Comparison of ENCODE assay signal across 8 cellular contexts in genomic region chr4:86895692-86896488, GRCh38. TPM values are rescaled to one million over a fixed set of nuclear protein-coding genes. Genes with fewer than 3 reads are reported as not detected.
DNase-seq lines count a peak whose midpoint lies in the region; ATAC-seq and TF ChIP-seq lines count a peak whose summit lies in the region.

No MANE protein-coding gene starts in this region.

- H3K4me3 ChIP-seq in BJ (ENCODE audit: low read depth, low read length) (no peak overlapping the region), adipocyte (ENCODE audit: low read length) (no peak overlapping the region), gastrocnemius medialis (no peak overlapping the region)

- peaks cover 22% of the 10 kb centered on the region for H3K4me1 ChIP-seq in adipocyte (ENCODE audit: control insufficient read depth, insufficient read depth, low read length)
- H3K4me1 ChIP-seq in gastrocnemius medialis = peaks cover 7 to 8% of the 10 kb centered on the region in 2 donors

- DNase-seq in BJ (ENCODE audit: low read depth) (no peak), NCI-H2227 (lab: John Stamatoyannopoulos, UW; ENCODE audit: unreplicated experiment) (peak; percentile 66), adipocyte (ENCODE audit: low read depth) (peak; percentile 91), left ventricle myocardium superior (no peak), gastrocnemius medialis (no peak)
- no peak for DNase-seq in activated T-cell treated with anti-CD3 and anti-CD28 coated beads, Interleukin-2, amount 50 U/mL, for 48 hours

- peak overlapping the region in 3 of 4 donors; percentile 22 to 47 (median 30) for H3K27ac ChIP-seq in gastrocnemius medialis

- H3K36me3 ChIP-seq in BJ (ENCODE audit: control insufficient read depth, insufficient read depth, low read length) = no peaks in the 10 kb centered on the region
- H3K36me3 ChIP-seq in adipocyte (ENCODE audit: control insufficient read depth, insufficient read depth, low read length, severe bottlenecking) = no peaks in the 10 kb centered on the region
- no peaks in the 10 kb centered on the region for H3K36me3 ChIP-seq in gastrocnemius medialis

- H3K9me3 ChIP-seq in adipocyte (ENCODE audit: control insufficient read depth, low read length) (no peaks in the 10 kb centered on the region), gastrocnemius medialis (no peaks in the 10 kb centered on the region)

- no peak for TF ChIP-seq POLR2A in gastrocnemius medialis (IDR thresholded peaks at IDR 0.05)

- H3K9ac ChIP-seq in adipocyte (ENCODE audit: low read length) = no peak overlapping the region

- intact Hi-C loops in left ventricle myocardium superior (cut with micrococcal nuclease) (loop anchor here (2.0 kb wide), 1 partner anchor 397 kb away; no protein-coding TSS in a partner anchor), gastrocnemius medialis (cut with DNase I; ENCODE audit: low total_unique reads) (loop anchor here (1.0 to 10.0 kb wide), 3 partner anchors 301 to 398 kb away; partner anchors contain the start of gene PTPN13)

- POLR2A ChIA-PET in BJ (lab: Charles Lee) = no interaction called here

- ATAC-seq in GM18519 (IDR thresholded peaks at IDR 0.05; ENCODE audit: low FRiP score, unreplicated experiment) (peak; percentile 59), HG03159 (IDR thresholded peaks at IDR 0.05; ENCODE audit: unreplicated experiment) (peak; percentile 48), left ventricle myocardium superior (peak; percentile 40), gastrocnemius medialis (peak in 1 of 2 donors; percentile 64)

- TF ChIP-seq CTCF in BJ (IDR thresholded peaks at IDR 0.05; ENCODE audit: insufficient read depth, low read depth, low read length) (peak; percentile 64), gastrocnemius medialis (IDR thresholded peaks at IDR 0.05 in 4 of 5, conservative IDR thresholded peaks at IDR 0.05 in 1 of 5) (peak; percentile 43 to 76 (median 66))

- in situ Hi-C loops in gastrocnemius medialis (cut with MboI; ENCODE audit: low sequenced_read_pairs in 4 of 4) = loop anchor here (5.0 kb wide), 1 partner anchor 399 kb away; no protein-coding TSS in a partner anchor

- no peaks in the 10 kb centered on the region for H3K27me3 ChIP-seq in BJ (ENCODE audit: control insufficient read depth, insufficient read depth, low read length)
- H3K27me3 ChIP-seq in adipocyte (replicated peaks; ENCODE audit: control insufficient read depth, insufficient read depth, low read length) = no peaks in the 10 kb centered on the region
- no peaks in the 10 kb centered on the region for H3K27me3 ChIP-seq in gastrocnemius medialis

- CTCF ChIA-PET in BJ (lab: Yijun Ruan, JAX) = interaction anchor here (0.7 to 2.4 kb wide), 6 partner anchors 82 to 398 kb away, joined by 3 to 30 read pairs (median 4); no protein-coding TSS in a partner anchor

RNA-seq across cellular contexts. Expression of gene C4orf36, which starts 3.7 kb away (rescaled TPM):
- 3.0 and 3.1 TPM in 2 replicates for polyA plus RNA-seq in BJ (2011; rRNA removed)
- 0.46 and 0.85 TPM in 2 replicates for polyA minus RNA-seq in BJ (2011; rRNA and poly(A)+ RNA removed)
- total RNA-seq in left ventricle myocardium superior = 1.1 TPM
- under 1 TPM in 1 of 4 donors, not detected in 3; 0.38 TPM for total RNA-seq in gastrocnemius medialis

RNA-seq across cellular contexts. Expression of gene AFF1, which starts 38.9 kb away (rescaled TPM):
- polyA plus RNA-seq in BJ (2011; rRNA removed) = 7.5 and 11.0 TPM in 2 replicates
- 37.4 and 49.1 TPM in 2 replicates for polyA minus RNA-seq in BJ (2011; rRNA and poly(A)+ RNA removed)
- 77.8 TPM for total RNA-seq in left ventricle myocardium superior
- total RNA-seq in gastrocnemius medialis = 100 to 1,000 TPM; 142 to 265 (median 197) TPM

RNA-seq across cellular contexts. Expression of gene SLC10A6, which starts 46.7 kb away (rescaled TPM):
- polyA plus RNA-seq in BJ (2011; rRNA removed) = 0.72 and 0.98 TPM in 2 replicates
- polyA minus RNA-seq in BJ (2011; rRNA and poly(A)+ RNA removed) = 3.1 and 4.0 TPM in 2 replicates
- total RNA-seq in left ventricle myocardium superior (0.82 TPM), gastrocnemius medialis (1 to 10 TPM; 1.4 to 4.6 (median 1.7) TPM)

Comparison
In these comparisons a context has a peak if more than half of its experiments do, and no peak if none do; other contexts are left out.
1. DNase-seq: peak in NCI-H2227 (single experiment) and adipocyte (single experiment); none in BJ (single experiment), left ventricle myocardium superior (single experiment), gastrocnemius medialis (0 of 2) and activated T-cell treated with anti-CD3 and anti-CD28 coated beads, Interleukin-2, amount 50 U/mL, for 48 hours (0 of 2).